ENCODE assay signal across 8 cellular contexts in genomic region chr5:127028822-127029457, GRCh38. TPM values are rescaled to one million over a fixed set of nuclear protein-coding genes. Genes with fewer than 3 reads are reported as not detected.
DNase-seq lines count a peak whose midpoint lies in the region; ATAC-seq, FAIRE-seq and TF ChIP-seq lines count a peak whose summit lies in the region.

No MANE protein-coding gene starts in this region.

- intact Hi-C loops in OCI-LY7 (cut with micrococcal nuclease; ENCODE audit: unreplicated experiment) = no loop called here

- H3K4me3 ChIP-seq in OCI-LY7 (ENCODE audit: low read depth, low read length, poor library complexity, severe bottlenecking) = peak overlapping the region; percentile 86
- peak overlapping the region; percentile 93 for H3K4me3 ChIP-seq in endodermal cell (ENCODE audit: low read length)

- peak overlapping the region; percentile 96 for H3K4me2 ChIP-seq in OCI-LY7 (ENCODE audit: low read length)

- H2AFZ ChIP-seq in OCI-LY7 (ENCODE audit: low read length) = peak overlapping the region; percentile 59; the same call in 1 of the 2 replicates

- H3K4me1 Mint-ChIP-seq in activated T-cell treated with anti-CD3 and anti-CD28 coated beads, Interleukin-2, amount 50 U/mL, for 72 hours (ENCODE audit: low read depth) = peaks cover 26% of the 10 kb centered on the region
- H3K4me1 Mint-ChIP-seq in endodermal cell = peaks cover 19% of the 10 kb centered on the region
- peaks cover 29% of the 10 kb centered on the region for H3K4me1 Mint-ChIP-seq in osteocyte (ENCODE audit: unreplicated experiment)

- no peaks in the 10 kb centered on the region for H3K79me2 ChIP-seq in OCI-LY7 (ENCODE audit: insufficient read depth, low read depth, low read length)

- no peaks in the 10 kb centered on the region for H3K36me3 Mint-ChIP-seq in activated T-cell treated with anti-CD3 and anti-CD28 coated beads, Interleukin-2, amount 50 U/mL, for 72 hours (ENCODE audit: insufficient read depth in 2 of 2)
- no peaks in the 10 kb centered on the region for H3K36me3 Mint-ChIP-seq in endodermal cell (ENCODE audit: low read depth)
- peaks cover 2% of the 10 kb centered on the region for H3K36me3 Mint-ChIP-seq in osteocyte (ENCODE audit: unreplicated experiment)

- no peaks in the 10 kb centered on the region for H3K9me2 ChIP-seq in OCI-LY7 (ENCODE audit: insufficient read depth, low read length)

- 83 to 85% methylated on average over 8 to 12 of the region's 12 CpGs for WGBS in endodermal cell (ENCODE audit: insufficient coverage in 1 of 2, insufficient read length in 1 of 2), 2 experiments

- no peaks in the 10 kb centered on the region for H3K9me3 ChIP-seq in OCI-LY7 (ENCODE audit: low read length)
- H3K9me3 ChIP-seq in endodermal cell (ENCODE audit: control insufficient read depth, low read length) = no peaks in the 10 kb centered on the region

- POLR2A ChIA-PET in OCI-LY7 (lab: Charles Lee) = interaction anchor here (1.1 to 1.5 kb wide), 4 partner anchors 11 to 60 kb away, joined by 3 to 5 read pairs (median 4); no protein-coding TSS in a partner anchor

- CTCF ChIA-PET in OCI-LY7 (lab: Charles Lee; ENCODE audit: unreplicated experiment) = no interaction called here

- H3K27ac Mint-ChIP-seq in activated T-cell treated with anti-CD3 and anti-CD28 coated beads, Interleukin-2, amount 50 U/mL, for 72 hours = no peak overlapping the region
- no peak overlapping the region for H3K27ac Mint-ChIP-seq in endodermal cell
- no peak overlapping the region for H3K27ac Mint-ChIP-seq in osteocyte (ENCODE audit: unreplicated experiment)

- H3K4me1 ChIP-seq in OCI-LY7 (ENCODE audit: insufficient read depth, low read length, poor library complexity, severe bottlenecking) = peaks cover 22% of the 10 kb centered on the region
- peaks cover 13% of the 10 kb centered on the region for H3K4me1 ChIP-seq in endodermal cell (ENCODE audit: control insufficient read depth, insufficient read depth, low read length)

- no peak overlapping the region for H3K27ac ChIP-seq in OCI-LY7 (ENCODE audit: low read depth, low read length, poor library complexity, severe bottlenecking)
- H3K27ac ChIP-seq in endodermal cell (ENCODE audit: low read depth, low read length) = no peak overlapping the region

- no peaks in the 10 kb centered on the region for H4K20me1 ChIP-seq in OCI-LY7 (ENCODE audit: insufficient read depth, low read length)

- H3K9me3 Mint-ChIP-seq in activated T-cell treated with anti-CD3 and anti-CD28 coated beads, Interleukin-2, amount 50 U/mL, for 72 hours = no peaks in the 10 kb centered on the region
- H3K9me3 Mint-ChIP-seq in endodermal cell (no peaks in the 10 kb centered on the region), osteocyte (ENCODE audit: unreplicated experiment) (no peaks in the 10 kb centered on the region)

- no peak for DNase-seq in activated T-cell treated with anti-CD3 and anti-CD28 coated beads, Interleukin-2, amount 50 U/mL, for 72 hours
- no peak for DNase-seq in activated T-cell treated with anti-CD3 and anti-CD28 coated beads, Interleukin-2, amount 50 U/mL, for 1 hour
- DNase-seq in OCI-LY7 (ENCODE audit: low spot score) (peak; percentile 43), endodermal cell (no peak), osteocyte (ENCODE audit: extremely low spot score, unreplicated experiment) (no peak), GM19239 (ENCODE audit: insufficient read length, low spot score) (no peak)

- H3K4me3 Mint-ChIP-seq in activated T-cell treated with anti-CD3 and anti-CD28 coated beads, Interleukin-2, amount 50 U/mL, for 72 hours = peak overlapping the region; percentile 87 to 91
- H3K4me3 Mint-ChIP-seq in endodermal cell (peak overlapping the region; percentile 71), osteocyte (ENCODE audit: unreplicated experiment) (peak overlapping the region; percentile 92)

- peaks cover 18% of the 10 kb centered on the region for H3K27me3 Mint-ChIP-seq in activated T-cell treated with anti-CD3 and anti-CD28 coated beads, Interleukin-2, amount 50 U/mL, for 72 hours (ENCODE audit: low read depth)
- H3K27me3 Mint-ChIP-seq in endodermal cell (ENCODE audit: insufficient read depth) = peaks cover 45% of the 10 kb centered on the region
- H3K27me3 Mint-ChIP-seq in osteocyte (ENCODE audit: unreplicated experiment) = peaks cover 2% of the 10 kb centered on the region

- no peak for FAIRE-seq in GM19239 (lab: Jason Lieb, UNC)

- no TSS peak for BruUV-seq in OCI-LY7 (replicated peaks; lab: Mats Ljungman, UMichigan)

- H3K9ac ChIP-seq in endodermal cell (ENCODE audit: extremely low read depth, low read length, poor library complexity, severe bottlenecking) = peak overlapping the region; percentile 8

- H3K27me3 ChIP-seq in endodermal cell (ENCODE audit: control insufficient read depth, insufficient read depth, low read length, poor library complexity, severe bottlenecking) = peaks cover 13% of the 10 kb centered on the region

- H3K36me3 ChIP-seq in OCI-LY7 (ENCODE audit: insufficient read depth, low read length) (no peaks in the 10 kb centered on the region), endodermal cell (ENCODE audit: control insufficient read depth, insufficient read depth, low read length) (no peaks in the 10 kb centered on the region)

- no peak for ATAC-seq in activated T-cell treated with anti-CD3 and anti-CD28 coated beads, Interleukin-2, amount 50 U/mL, for 72 hours (replicated peaks in 1 of 2)
- ATAC-seq in GM18870 (IDR thresholded peaks at IDR 0.05; ENCODE audit: unreplicated experiment) = no peak
- no peak for ATAC-seq in HG03025 (IDR thresholded peaks at IDR 0.05; ENCODE audit: low FRiP score, unreplicated experiment)

- no peak for TF ChIP-seq CTCF in OCI-LY7 (conservative IDR thresholded peaks at IDR 0.05; ENCODE audit: low read length)
- no peak for TF ChIP-seq CTCF in endodermal cell (conservative IDR thresholded peaks at IDR 0.05)
- no peak for TF ChIP-seq CTCF in osteocyte (IDR thresholded peaks at IDR 0.05)

RNA-seq across cellular contexts. Expression of gene MARCHF3, which starts 1.4 kb away (rescaled TPM):
- 10 to 100 TPM in 1 of 2 donors, 1 to 10 TPM in 1; 9.3 to 12.4 TPM for total RNA-seq in activated T-cell treated with anti-CD3 and anti-CD28 coated beads, Interleukin-2, amount 50 U/mL, for 72 hours
- total RNA-seq in OCI-LY7 (2014; rRNA removed; shearing (Covaris generic)) = 7.0 and 9.2 TPM in 2 replicates
- total RNA-seq in OCI-LY7 (2022) = 5.4 and 7.3 TPM in 2 replicates
- 10 to 100 TPM in 1 of 2 donors, 1 to 10 TPM in 1; 4.4 to 11.3 TPM for total RNA-seq in endodermal cell
- polyA plus RNA-seq in endodermal cell (2013, experiment 1 of 2) = 6.3 TPM
- polyA plus RNA-seq in endodermal cell (2013, experiment 2 of 2) = 5.6 TPM
- total RNA-seq in osteocyte = 33.5 and 34.5 TPM in 2 replicates

RNA-seq across cellular contexts. Expression of gene C5orf63, which starts 44.4 kb away (rescaled TPM):
- 10 to 100 TPM; 16.0 to 16.4 TPM for total RNA-seq in activated T-cell treated with anti-CD3 and anti-CD28 coated beads, Interleukin-2, amount 50 U/mL, for 72 hours
- total RNA-seq in OCI-LY7 (2014; rRNA removed; shearing (Covaris generic)) = 4.2 and 5.5 TPM in 2 replicates
- total RNA-seq in OCI-LY7 (2022) = 0.11 TPM in 1 of 2 replicates, not detected in the other
- total RNA-seq in endodermal cell = 1 to 10 TPM in 1 of 2 donors, under 1 TPM in 1; 0.86 to 9.4 TPM
- polyA plus RNA-seq in endodermal cell (2013, experiment 1 of 2) = not detected
- not detected for polyA plus RNA-seq in endodermal cell (2013, experiment 2 of 2)
- total RNA-seq in osteocyte = 0.08 and 0.24 TPM in 2 replicates
